In genomic region chr16:49661465-49662187, GRCh38 we compare ENCODE assay signal across 22 cellular contexts.
DNase-seq lines count a peak whose midpoint lies in the region; ATAC-seq and TF ChIP-seq lines count a peak whose summit lies in the region.
"Had no signal": no experiment of that assay in that cellular context is flagged by ENCODE, and none has a peak within 500 bp of the region (broad histone marks: within the 10 kb centered on the region; RNA-seq: fewer than 3 reads in every experiment).

No MANE protein-coding gene starts in this region.

- peak overlapping the region; percentile 66 for H3K27ac Mint-ChIP-seq in endodermal cell
- H3K27ac Mint-ChIP-seq: activated CD4-positive, alpha-beta T cell treated with anti-CD3 and anti-CD28 coated beads for 36 hours; activated naive CD8-positive, alpha-beta T cell treated with anti-CD3 and anti-CD28 coated beads for 36 hours; HFFc6; progenitor cell of endocrine pancreas; stimulated activated naive CD8-positive, alpha-beta T cell treated with anti-CD3 and anti-CD28 coated beads, Interleukin-15, Interleukin-2, amounts not matched to agents 100 ng/mL and 50 ng/mL, for 24 hours; T-helper 1 cell treated with Interleukin-12 subunit alpha and Interleukin-12 subunit beta and Interleukin-4 antibody, amounts not matched to agents 30 μg/mL and 1 μg/mL, for 36 hours had no signal

- H3K36me3 Mint-ChIP-seq in endodermal cell (ENCODE audit: low read depth): no peaks in the 10 kb centered on the region
- H3K36me3 Mint-ChIP-seq: activated naive CD8-positive, alpha-beta T cell treated with anti-CD3 and anti-CD28 coated beads for 36 hours had no signal

- H3K9me3 ChIP-seq in endodermal cell (ENCODE audit: control insufficient read depth, low read length): no peaks in the 10 kb centered on the region
- no peaks in the 10 kb centered on the region for H3K9me3 ChIP-seq in psoas muscle
- H3K9me3 ChIP-seq in left lung: no peaks in the 10 kb centered on the region
- H3K9me3 ChIP-seq: thyroid gland had no signal

- 95 to 97% methylated on average over 11 to 16 of the region's 16 CpGs for WGBS in endodermal cell (ENCODE audit: insufficient coverage in 1 of 2, insufficient read length in 1 of 2), 2 experiments
- 38 to 51% (median 40%) methylated on average over 16 of the region's 16 CpGs for WGBS in psoas muscle, 3 donors

- H3K27ac ChIP-seq in endodermal cell (ENCODE audit: low read depth, low read length) (peak overlapping the region; percentile 44), psoas muscle (peak overlapping the region; percentile 64), left lung (no peak overlapping the region)
- H3K27ac ChIP-seq: thyroid gland had no signal

- no peak overlapping the region for H3K9ac ChIP-seq in endodermal cell (ENCODE audit: extremely low read depth, low read length, poor library complexity, severe bottlenecking)

- H3K4me1 ChIP-seq in endodermal cell (ENCODE audit: control insufficient read depth, insufficient read depth, low read length): no peaks in the 10 kb centered on the region
- H3K4me1 ChIP-seq in psoas muscle: peaks cover 45% of the 10 kb centered on the region
- peaks cover 6 to 8% of the 10 kb centered on the region in 2 donors for H3K4me1 ChIP-seq in left lung

- no peaks in the 10 kb centered on the region for H3K36me3 ChIP-seq in endodermal cell (ENCODE audit: control insufficient read depth, insufficient read depth, low read length)
- H3K36me3 ChIP-seq in psoas muscle (ENCODE audit: insufficient read depth in 1 of 2, low read depth in 1 of 2): no peaks in the 10 kb centered on the region
- no peaks in the 10 kb centered on the region for H3K36me3 ChIP-seq in left lung
- H3K36me3 ChIP-seq: thyroid gland had no signal

- H3K4me3 ChIP-seq in endodermal cell (ENCODE audit: low read length) (no peak overlapping the region), psoas muscle (no peak overlapping the region), left lung (no peak overlapping the region)
- H3K4me3 ChIP-seq: thyroid gland had no signal

- no peaks in the 10 kb centered on the region for H3K27me3 ChIP-seq in endodermal cell (ENCODE audit: control insufficient read depth, insufficient read depth, low read length, poor library complexity, severe bottlenecking)
- H3K27me3 ChIP-seq in psoas muscle (ENCODE audit: insufficient read depth in 3 of 3, low read length in 2 of 3): no peaks in the 10 kb centered on the region
- H3K27me3 ChIP-seq in left lung: no peaks in the 10 kb centered on the region
- H3K27me3 ChIP-seq: thyroid gland had no signal

- ATAC-seq in SK-N-SH treated with all-trans-retinoic acid at 6 μM for 48 hours (peak; percentile 31), psoas muscle (peak; percentile 85 to 92 (median 87)), left lung (no peak), GM19351 (IDR thresholded peaks at IDR 0.05; ENCODE audit: unreplicated experiment) (no peak)
- ATAC-seq: activated CD4-positive, alpha-beta T cell treated with anti-CD3 and anti-CD28 coated beads for 36 hours had no signal

- DNase-seq in Daoy (ENCODE audit: low read depth) (peak; percentile 82), endodermal cell (no peak), psoas muscle (peak; percentile 64 to 85), left lung (no peak)
- no peak for DNase-seq in stimulated activated naive CD4-positive, alpha-beta T cell (lab: John Stamatoyannopoulos, UW)
- DNase-seq: activated CD4-positive, alpha-beta T cell treated with anti-CD3 and anti-CD28 coated beads for 36 hours; activated naive CD8-positive, alpha-beta T cell treated with anti-CD3 and anti-CD28 coated beads for 36 hours; activated T-cell treated with anti-CD3 and anti-CD28 coated beads for 4 hours; DND-41; HFFc6; KBM-7; NCI-H1417 treated with DMSO at 0.1 percent for 48 hours; NCI-H2081; NCI-H2227 treated with DMSO at 0.1 percent for 48 hours; RPMI8226; thyroid gland had no signal

- no peaks in the 10 kb centered on the region for H3K9me3 Mint-ChIP-seq in endodermal cell
- H3K9me3 Mint-ChIP-seq: activated naive CD8-positive, alpha-beta T cell treated with anti-CD3 and anti-CD28 coated beads for 36 hours; neural crest cell; stimulated activated naive CD8-positive, alpha-beta T cell treated with anti-CD3 and anti-CD28 coated beads, Interleukin-15, Interleukin-2, amounts not matched to agents 100 ng/mL and 50 ng/mL, for 24 hours; T-helper 1 cell treated with Interleukin-12 subunit alpha and Interleukin-12 subunit beta and Interleukin-4 antibody, amounts not matched to agents 30 μg/mL and 1 μg/mL, for 36 hours had no signal

- no peak overlapping the region for H3K4me3 Mint-ChIP-seq in endodermal cell
- H3K4me3 Mint-ChIP-seq: activated CD4-positive, alpha-beta T cell treated with anti-CD3 and anti-CD28 coated beads for 36 hours; activated naive CD8-positive, alpha-beta T cell treated with anti-CD3 and anti-CD28 coated beads for 36 hours; HFFc6; neural crest cell; stimulated activated naive CD8-positive, alpha-beta T cell treated with anti-CD3 and anti-CD28 coated beads, Interleukin-15, Interleukin-2, amounts not matched to agents 100 ng/mL and 50 ng/mL, for 24 hours; T-helper 1 cell treated with Interleukin-12 subunit alpha and Interleukin-12 subunit beta and Interleukin-4 antibody, amounts not matched to agents 30 μg/mL and 1 μg/mL, for 36 hours had no signal

- H3K27me3 Mint-ChIP-seq in endodermal cell (ENCODE audit: insufficient read depth): no peaks in the 10 kb centered on the region
- H3K27me3 Mint-ChIP-seq: activated CD4-positive, alpha-beta T cell treated with anti-CD3 and anti-CD28 coated beads for 36 hours; activated naive CD8-positive, alpha-beta T cell treated with anti-CD3 and anti-CD28 coated beads for 36 hours; progenitor cell of endocrine pancreas; stimulated activated naive CD8-positive, alpha-beta T cell treated with anti-CD3 and anti-CD28 coated beads, Interleukin-15, Interleukin-2, amounts not matched to agents 100 ng/mL and 50 ng/mL, for 24 hours had no signal

- intact Hi-C loops in psoas muscle (cut with DNase I): no loop called here
- intact Hi-C loops in left lung (cut with DNase I): no loop called here

- H3K4me1 Mint-ChIP-seq in endodermal cell: peaks cover 17% of the 10 kb centered on the region
- H3K4me1 Mint-ChIP-seq: activated CD4-positive, alpha-beta T cell treated with anti-CD3 and anti-CD28 coated beads for 36 hours; activated naive CD8-positive, alpha-beta T cell treated with anti-CD3 and anti-CD28 coated beads for 36 hours had no signal

- TF ChIP-seq CTCF in endodermal cell (conservative IDR thresholded peaks at IDR 0.05) (no peak), psoas muscle (IDR thresholded peaks at IDR 0.05) (no peak), left lung (IDR thresholded peaks at IDR 0.05) (no peak)

TF ChIP-seq in SK-N-SH treated with all-trans-retinoic acid at 6 μM for 48 hours, 23 proteins besides CTCF, POLR2A, EP300 and RAD21 (continues in another document):
- no peak for TF ChIP-seq POU6F1 (CRISPR knock-in tag; IDR thresholded peaks at IDR 0.05; ENCODE audit: borderline replicate concordance, low read depth)
- no peak for TF ChIP-seq ZNF565 (CRISPR knock-in tag; conservative IDR thresholded peaks at IDR 0.05; ENCODE audit: low read depth)
- no peak for TF ChIP-seq ISL1 (CRISPR knock-in tag; IDR thresholded peaks at IDR 0.05)
- TF ChIP-seq TOX (CRISPR knock-in tag; IDR thresholded peaks at IDR 0.05; ENCODE audit: borderline replicate concordance): no peak
- no peak for TF ChIP-seq GLIS3 (CRISPR knock-in tag; IDR thresholded peaks at IDR 0.05)
- no peak for TF ChIP-seq PATZ1 (CRISPR knock-in tag; IDR thresholded peaks at IDR 0.05; ENCODE audit: borderline replicate concordance)
- no peak for TF ChIP-seq CSDC2 (CRISPR knock-in tag; IDR thresholded peaks at IDR 0.05)

Comparison
In these comparisons a context has a peak if more than half of its experiments do, and no peak if none do; other contexts are left out.
1. DNase-seq: peak in Daoy (single experiment) and psoas muscle (2 of 2); none in endodermal cell (single experiment), left lung (0 of 2) and stimulated activated naive CD4-positive, alpha-beta T cell (0 of 6).
2. ATAC-seq: peak in SK-N-SH treated with all-trans-retinoic acid at 6 μM for 48 hours (single experiment) and psoas muscle (4 of 4); none in left lung (single experiment) and GM19351 (single experiment).
3. H3K27ac ChIP-seq: peak in endodermal cell (single experiment) and psoas muscle (single experiment); none in left lung (0 of 2).